In genomic region chr22:46293591-46294260, GRCh38 we compare ENCODE assay signal across 7 cellular contexts. TPM values are rescaled to one million over a fixed set of nuclear protein-coding genes. Genes with fewer than 3 reads are reported as not detected.
DNase-seq lines count a peak whose midpoint lies in the region; ATAC-seq and TF ChIP-seq lines count a peak whose summit lies in the region.

No MANE protein-coding gene starts in this region.

- H3K9me2 ChIP-seq in OCI-LY1 (ENCODE audit: low read depth, low read length): no peaks in the 10 kb centered on the region

- 71 to 86% methylated on average over 11 of the region's 11 CpGs for WGBS in sigmoid colon, 2 donors

- TF ChIP-seq EP300 in sigmoid colon (IDR thresholded peaks at IDR 0.05): no peak

- peak overlapping the region; percentile 18; the same call in 1 of the 2 replicates for H3K4me2 ChIP-seq in OCI-LY1 (ENCODE audit: low read length)

- H3K36me3 ChIP-seq in OCI-LY1 (ENCODE audit: insufficient read depth, low read length) (peaks cover 8% of the 10 kb centered on the region), sigmoid colon (peaks cover 10 to 48% (median 19%) of the 10 kb centered on the region in 4 donors)

- ATAC-seq in GM18502 (IDR thresholded peaks at IDR 0.05; ENCODE audit: poor library complexity, unreplicated experiment): no peak

- peaks cover 8% of the 10 kb centered on the region for H3K79me2 ChIP-seq in OCI-LY1 (ENCODE audit: insufficient read depth, low read length)

- intact Hi-C loops in sigmoid colon (cut with DNase I): loop anchor here (2.0 kb wide), 1 partner anchor 25 kb away; the partner anchor contains the start of gene TTC38

- no peak for TF ChIP-seq POLR2A in sigmoid colon (IDR thresholded peaks at IDR 0.05)

- DNase-seq in GM03348 (ENCODE audit: low spot score) (peak; percentile 86), fibroblast of villous mesenchyme (ENCODE audit: low read depth) (peak; percentile 53), sigmoid colon (peak; percentile 82), HT-29 (ENCODE audit: low spot score) (no peak), NCI-H2029 (lab: John Stamatoyannopoulos, UW) (no peak)

- no peak overlapping the region; the same call in 1 of the 2 replicates for H3K9ac ChIP-seq in OCI-LY1 (ENCODE audit: low read length)

- no peaks in the 10 kb centered on the region for H3K27me3 ChIP-seq in OCI-LY1 (ENCODE audit: insufficient read depth, low read length)
- no peaks in the 10 kb centered on the region for H3K27me3 ChIP-seq in sigmoid colon

- no peaks in the 10 kb centered on the region for H3F3A ChIP-seq in OCI-LY1 (ENCODE audit: insufficient read depth, low read length)

- no peak for TF ChIP-seq CTCF in OCI-LY1 (IDR thresholded peaks at IDR 0.05; ENCODE audit: low read length)
- TF ChIP-seq CTCF in fibroblast of villous mesenchyme (IDR thresholded peaks at IDR 0.05; ENCODE audit: insufficient read depth, low read depth, low read length): no peak
- TF ChIP-seq CTCF in sigmoid colon (IDR thresholded peaks at IDR 0.05): no peak

- H2AFZ ChIP-seq in OCI-LY1 (ENCODE audit: low read length): no peak overlapping the region

- H3K4me1 ChIP-seq in OCI-LY1 (ENCODE audit: insufficient read depth, low read length, severe bottlenecking): peaks cover 40% of the 10 kb centered on the region
- peaks cover 0 to 19% (median 16%) of the 10 kb centered on the region in 4 donors for H3K4me1 ChIP-seq in sigmoid colon

- H3K9me3 ChIP-seq in OCI-LY1 (ENCODE audit: low read length): no peaks in the 10 kb centered on the region
- H3K9me3 ChIP-seq in sigmoid colon: peaks cover 0 to 3% (median 0%) of the 10 kb centered on the region in 4 donors

- H3K4me3 ChIP-seq in OCI-LY1 (ENCODE audit: low read depth, low read length, poor library complexity, severe bottlenecking) (no peak overlapping the region), fibroblast of villous mesenchyme (ENCODE audit: low read depth, low read length) (no peak overlapping the region), sigmoid colon (no peak overlapping the region)

- no peaks in the 10 kb centered on the region for H4K20me1 ChIP-seq in OCI-LY1 (ENCODE audit: insufficient read depth, low read length)

- peak overlapping the region; percentile 12 for H3K27ac ChIP-seq in OCI-LY1 (ENCODE audit: low read depth, low read length, poor library complexity, severe bottlenecking)
- H3K27ac ChIP-seq in sigmoid colon: peak overlapping the region in 2 of 4 donors; percentile 27 to 32

RNA-seq across cellular contexts. Expression of gene GTSE1, which starts 2.9 kb away (rescaled TPM):
- total RNA-seq in fibroblast of villous mesenchyme (7.4 and 10.4 TPM in 2 replicates), sigmoid colon (under 1 TPM in 3 of 4 donors, not detected in 1; 0.27 to 0.36 (median 0.28) TPM)
- 10 to 100 TPM in 1 of 3 donors, 1 to 10 TPM in 2; 1.6 to 14.3 (median 1.8) TPM for polyA plus RNA-seq in sigmoid colon
- 22.0 and 23.5 TPM in 2 replicates for total RNA-seq in HT-29 (2014; rRNA removed; shearing (Covaris generic))

RNA-seq across cellular contexts. Expression of gene TTC38, which starts 25.9 kb away (rescaled TPM):
- total RNA-seq in fibroblast of villous mesenchyme (26.8 and 28.7 TPM in 2 replicates), sigmoid colon (10 to 100 TPM; 34.6 to 56.0 (median 40.0) TPM)
- polyA plus RNA-seq in sigmoid colon: 100 to 1,000 TPM in 1 of 3 donors, 10 to 100 TPM in 2; 65.5 to 105 (median 85.3) TPM
- 37.0 and 43.6 TPM in 2 replicates for total RNA-seq in HT-29 (2014; rRNA removed; shearing (Covaris generic))

RNA-seq across cellular contexts. Expression of gene PKDREJ, which starts 30.6 kb away (rescaled TPM):
- total RNA-seq in fibroblast of villous mesenchyme (not detected in 2 replicates), sigmoid colon (under 1 TPM in 2 of 4 donors, not detected in 2; 0.14 to 0.36 TPM)
- under 1 TPM in 2 of 3 donors, not detected in 1; under 0.01 to 0.35 TPM for polyA plus RNA-seq in sigmoid colon
- total RNA-seq in HT-29 (2014; rRNA removed; shearing (Covaris generic)): not detected in 2 replicates

RNA-seq across cellular contexts. Expression of gene TRMU, which starts 41.8 kb away (rescaled TPM):
- total RNA-seq in fibroblast of villous mesenchyme: 21.6 and 31.1 TPM in 2 replicates
- total RNA-seq in sigmoid colon: 10 to 100 TPM; 20.7 to 30.2 (median 23.3) TPM
- 10 to 100 TPM; 12.5 to 38.7 (median 13.8) TPM for polyA plus RNA-seq in sigmoid colon
- 56.3 and 64.7 TPM in 2 replicates for total RNA-seq in HT-29 (2014; rRNA removed; shearing (Covaris generic))

RNA-seq across cellular contexts. Expression of gene CDPF1, which starts 43.6 kb away (rescaled TPM):
- 9.7 and 16.8 TPM in 2 replicates for total RNA-seq in fibroblast of villous mesenchyme
- 10 to 100 TPM; 15.8 to 18.9 (median 17.5) TPM for total RNA-seq in sigmoid colon
- polyA plus RNA-seq in sigmoid colon: 10 to 100 TPM in 1 of 3 donors, 1 to 10 TPM in 2; 7.9 to 11.2 (median 9.0) TPM
- total RNA-seq in HT-29 (2014; rRNA removed; shearing (Covaris generic)): 9.5 and 19.5 TPM in 2 replicates

Comparison
In these comparisons a context has a peak if more than half of its experiments do, and no peak if none do; other contexts are left out.
1. DNase-seq: peak in GM03348 (single experiment), fibroblast of villous mesenchyme (single experiment) and sigmoid colon (single experiment); none in HT-29 (single experiment) and NCI-H2029 (single experiment).